Comparison of ENCODE assay signal across 40 cellular contexts in the genomic region with DNA sequence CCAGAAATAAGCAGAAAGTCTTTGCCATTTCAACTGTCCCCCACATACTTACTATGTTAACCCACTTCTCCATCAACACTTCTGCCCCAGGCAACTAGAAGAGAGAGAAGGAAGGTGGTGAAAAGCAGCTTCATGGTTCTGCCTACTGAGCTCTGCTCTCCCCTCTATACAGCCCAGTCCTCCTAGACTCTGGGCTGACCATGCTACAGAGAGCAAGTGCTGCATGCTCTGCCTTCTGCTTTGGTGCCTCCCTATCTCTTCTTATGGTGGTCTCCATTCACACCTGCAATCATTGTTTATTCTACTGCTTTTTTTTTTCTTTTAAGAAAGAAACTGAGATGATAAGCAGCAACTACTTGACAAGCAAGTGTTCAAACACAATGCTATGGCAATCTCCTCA. TPM values are rescaled to one million over a fixed set of nuclear protein-coding genes. Genes with fewer than 3 reads are reported as not detected.
"Had no signal": no experiment of that assay in that cellular context is flagged by ENCODE, and none has a peak within 500 bp of the region (broad histone marks: within the 10 kb centered on the region; RNA-seq: fewer than 3 reads in every experiment).

No MANE protein-coding gene starts in this region.

- H3K4me3 Mint-ChIP-seq: activated CD4-positive, alpha-beta memory T cell treated with anti-CD3 and anti-CD28 coated beads for 36 hours; activated CD4-positive, alpha-beta T cell treated with anti-CD3 and anti-CD28 coated beads, Interleukin-2, amount 10 ng/mL, durations not matched to agents 24 days and 14 days; activated CD8-positive, alpha-beta T cell treated with anti-CD3 and anti-CD28 coated beads for 36 hours; activated naive CD4-positive, alpha-beta T cell treated with anti-CD3 and anti-CD28 coated beads for 36 hours; activated naive CD8-positive, alpha-beta T cell treated with anti-CD3 and anti-CD28 coated beads for 36 hours; activated T-cell treated with anti-CD3 and anti-CD28 coated beads, Interleukin-2, amount 50 U/mL, for 4 hours; activated T-cell treated with anti-CD3 and anti-CD28 coated beads, Interleukin-2, amount 50 U/mL, for 72 hours; activated T-helper 1 cell treated with anti-CD3 and anti-CD28 coated beads, Interleukin-12 subunit alpha, Interleukin-12 subunit beta, Interleukin-2, Interleukin-4 antibody, amounts not matched to agents 30 ng/mL and 10 ng/mL and 1 ng/mL, durations not matched to agents 14 hours and 24 hours and 36 hours; activated T-helper 17 cell treated with anti-CD3 and anti-CD28 coated beads, Interleukin-2, amount 50 U/mL, for 72 hours; T-helper 1 cell treated with Interleukin-12 subunit alpha and Interleukin-12 subunit beta and Interleukin-4 antibody, amounts not matched to agents 30 μg/mL and 1 μg/mL, for 36 hours; T-helper 2 cell treated with Interferon-gamma antibody and Interleukin-4, amounts not matched to agents 5 μg/mL and 100 μg/mL, for 36 hours had no signal

- H3K4me1 ChIP-seq: adrenal gland, body of pancreas, breast epithelium had no signal

- ATAC-seq: activated CD4-positive, CD25-positive, alpha-beta regulatory T cell treated with anti-CD3 and anti-CD28 coated beads, Interleukin-2, amount 50 U/mL, for 24 hours; activated CD8-positive, alpha-beta T cell treated with anti-CD3 and anti-CD28 coated beads for 36 hours; activated naive CD4-positive, alpha-beta T cell treated with anti-CD3 and anti-CD28 coated beads, Interleukin-2, amount 50 U/mL, for 72 hours; activated T-cell treated with anti-CD3 and anti-CD28 coated beads, Interleukin-2, amount 50 U/mL, for 4 hours; activated T-cell treated with anti-CD3 and anti-CD28 coated beads, Interleukin-2, amount 50 U/mL, for 72 hours; activated T-helper 17 cell treated with anti-CD3 and anti-CD28 coated beads, Interleukin-2, amount 50 U/mL, for 72 hours; body of pancreas had no signal

- H3K9me3 ChIP-seq: adrenal gland, body of pancreas, breast epithelium had no signal

- H3K27ac ChIP-seq: adrenal gland, body of pancreas, brain microvascular endothelial cell, breast epithelium, VCaP had no signal

- H3K36me3 Mint-ChIP-seq: activated CD4-positive, alpha-beta memory T cell treated with anti-CD3 and anti-CD28 coated beads for 36 hours; activated naive CD4-positive, alpha-beta T cell treated with anti-CD3 and anti-CD28 coated beads, Interleukin-2, amount 50 U/mL, for 72 hours; activated naive CD8-positive, alpha-beta T cell treated with anti-CD3 and anti-CD28 coated beads for 36 hours had no signal

- H3K4me3 ChIP-seq: adrenal gland, body of pancreas, breast epithelium had no signal

- DNase-seq: activated CD4-positive, alpha-beta memory T cell treated with anti-CD3 and anti-CD28 coated beads for 36 hours; activated CD4-positive, alpha-beta T cell treated with anti-CD3 and anti-CD28 coated beads for 1 hour; activated CD4-positive, alpha-beta T cell treated with anti-CD3 and anti-CD28 coated beads for 4 hours; activated CD4-positive, alpha-beta T cell treated with anti-CD3 and anti-CD28 coated beads, Interleukin-2, amount 10 ng/mL, durations not matched to agents 24 days and 14 days; activated CD4-positive, alpha-beta T cell treated with anti-CD3 and anti-CD28 coated beads, Interleukin-2, amount 50 U/mL, for 1 hour; activated CD4-positive, alpha-beta T cell treated with anti-CD3 and anti-CD28 coated beads, Interleukin-2, amount 50 U/mL, for 4 hours; activated CD4-positive, CD25-positive, alpha-beta regulatory T cell; activated CD8-positive, alpha-beta memory T cell treated with anti-CD3 and anti-CD28 coated beads, Interleukin-2, amount 50 U/mL, for 4 hours; activated CD8-positive, alpha-beta T cell treated with anti-CD3 and anti-CD28 coated beads for 36 hours; activated effector memory CD4-positive, alpha-beta T cell treated with anti-CD3 and anti-CD28 coated beads, Interleukin-2, amount 50 U/mL, for 16 hours; activated gamma-delta T cell treated with Interleukin-2 at 50 U/mL for 16 hours; activated naive CD4-positive, alpha-beta T cell; activated naive CD4-positive, alpha-beta T cell treated with anti-CD3 and anti-CD28 coated beads for 36 hours; activated naive CD4-positive, alpha-beta T cell treated with anti-CD3 and anti-CD28 coated beads, Interleukin-2, amount 50 U/mL, for 16 hours; activated naive CD8-positive, alpha-beta T cell treated with anti-CD3 and anti-CD28 coated beads for 36 hours; activated T-cell treated with anti-CD3 and anti-CD28 coated beads for 4 hours; activated T-cell treated with anti-CD3 and anti-CD28 coated beads, Interleukin-2, amount 50 U/mL, for 1 hour; activated T-cell treated with anti-CD3 and anti-CD28 coated beads, Interleukin-2, amount 50 U/mL, for 4 hours; activated T-cell treated with anti-CD3 and anti-CD28 coated beads, Interleukin-2, amount 50 U/mL, for 72 hours; adrenal gland; amniotic stem cell; aorta; body of pancreas; brain microvascular endothelial cell; central memory CD4-positive, alpha-beta T cell; T-helper 1 cell; T-helper 2 cell; T-helper 9 cell had no signal

- H3K27ac Mint-ChIP-seq: activated CD4-positive, alpha-beta memory T cell treated with anti-CD3 and anti-CD28 coated beads for 36 hours; activated CD4-positive, alpha-beta T cell treated with anti-CD3 and anti-CD28 coated beads, Interleukin-2, amount 10 ng/mL, durations not matched to agents 24 days and 14 days; activated CD8-positive, alpha-beta T cell treated with anti-CD3 and anti-CD28 coated beads for 36 hours; activated naive CD4-positive, alpha-beta T cell treated with anti-CD3 and anti-CD28 coated beads for 36 hours; activated naive CD4-positive, alpha-beta T cell treated with anti-CD3 and anti-CD28 coated beads, Interleukin-2, amount 50 U/mL, for 72 hours; activated naive CD8-positive, alpha-beta T cell treated with anti-CD3 and anti-CD28 coated beads for 36 hours; activated T-cell treated with anti-CD3 and anti-CD28 coated beads, Interleukin-2, amount 50 U/mL, for 72 hours; activated T-helper 1 cell treated with anti-CD3 and anti-CD28 coated beads, Interleukin-12 subunit alpha, Interleukin-12 subunit beta, Interleukin-2, Interleukin-4 antibody, amounts not matched to agents 30 ng/mL and 10 ng/mL and 1 ng/mL, durations not matched to agents 14 hours and 24 hours and 36 hours; activated T-helper 17 cell treated with anti-CD3 and anti-CD28 coated beads, Interleukin-2, amount 50 U/mL, for 72 hours; T-helper 1 cell treated with Interleukin-12 subunit alpha and Interleukin-12 subunit beta and Interleukin-4 antibody, amounts not matched to agents 30 μg/mL and 1 μg/mL, for 36 hours; T-helper 2 cell treated with Interferon-gamma antibody and Interleukin-4, amounts not matched to agents 5 μg/mL and 100 μg/mL, for 36 hours had no signal

- H3K9me3 Mint-ChIP-seq: activated CD4-positive, alpha-beta memory T cell treated with anti-CD3 and anti-CD28 coated beads for 36 hours; activated CD4-positive, alpha-beta T cell treated with anti-CD3 and anti-CD28 coated beads, Interleukin-2, amount 10 ng/mL, durations not matched to agents 24 days and 14 days; activated CD8-positive, alpha-beta T cell treated with anti-CD3 and anti-CD28 coated beads for 36 hours; activated naive CD4-positive, alpha-beta T cell treated with anti-CD3 and anti-CD28 coated beads for 36 hours; activated naive CD4-positive, alpha-beta T cell treated with anti-CD3 and anti-CD28 coated beads, Interleukin-2, amount 50 U/mL, for 72 hours; activated naive CD8-positive, alpha-beta T cell treated with anti-CD3 and anti-CD28 coated beads for 36 hours; activated T-cell treated with anti-CD3 and anti-CD28 coated beads, Interleukin-2, amount 50 U/mL, for 4 hours; activated T-cell treated with anti-CD3 and anti-CD28 coated beads, Interleukin-2, amount 50 U/mL, for 72 hours; activated T-helper 1 cell treated with anti-CD3 and anti-CD28 coated beads, Interleukin-12 subunit alpha, Interleukin-12 subunit beta, Interleukin-2, Interleukin-4 antibody, amounts not matched to agents 30 ng/mL and 10 ng/mL and 1 ng/mL, durations not matched to agents 14 hours and 24 hours and 36 hours; activated T-helper 17 cell treated with anti-CD3 and anti-CD28 coated beads, Interleukin-2, amount 50 U/mL, for 72 hours; T-helper 1 cell treated with Interleukin-12 subunit alpha and Interleukin-12 subunit beta and Interleukin-4 antibody, amounts not matched to agents 30 μg/mL and 1 μg/mL, for 36 hours; T-helper 2 cell treated with Interferon-gamma antibody and Interleukin-4, amounts not matched to agents 5 μg/mL and 100 μg/mL, for 36 hours had no signal

- H3K36me3 ChIP-seq: adrenal gland, brain microvascular endothelial cell, breast epithelium had no signal

- H3K27me3 ChIP-seq: adrenal gland, body of pancreas, brain microvascular endothelial cell had no signal

RNA-seq across cellular contexts. Expression of a gene that starts 20.3 kb away (rescaled TPM):
- total RNA-seq: activated CD4-positive, alpha-beta memory T cell treated with anti-CD3 and anti-CD28 coated beads for 36 hours; activated CD4-positive, alpha-beta T cell treated with anti-CD3 and anti-CD28 coated beads, Interleukin-2, amount 10 ng/mL, durations not matched to agents 24 days and 14 days; activated CD8-positive, alpha-beta memory T cell treated with anti-CD3 and anti-CD28 coated beads for 36 hours; activated CD8-positive, alpha-beta T cell treated with anti-CD3 and anti-CD28 coated beads for 36 hours; activated naive CD4-positive, alpha-beta T cell treated with anti-CD3 and anti-CD28 coated beads for 36 hours; activated naive CD4-positive, alpha-beta T cell treated with anti-CD3 and anti-CD28 coated beads, Interleukin-2, amount 50 U/mL, for 72 hours; activated naive CD8-positive, alpha-beta T cell treated with anti-CD3 and anti-CD28 coated beads for 36 hours; activated T-cell treated with anti-CD3 and anti-CD28 coated beads, Interleukin-2, amount 50 U/mL, for 4 hours; activated T-cell treated with anti-CD3 and anti-CD28 coated beads, Interleukin-2, amount 50 U/mL, for 72 hours; activated T-helper 1 cell treated with anti-CD3 and anti-CD28 coated beads, Interleukin-12 subunit alpha, Interleukin-12 subunit beta, Interleukin-2, Interleukin-4 antibody, amounts not matched to agents 30 ng/mL and 10 ng/mL and 1 ng/mL, durations not matched to agents 14 hours and 24 hours and 36 hours; activated T-helper 17 cell treated with anti-CD3 and anti-CD28 coated beads, Interleukin-2, amount 50 U/mL, for 72 hours; astrocyte; body of pancreas; cerebellum had no signal

RNA-seq across cellular contexts. Expression of a gene that starts 51.7 kb away (rescaled TPM):
- total RNA-seq: activated CD4-positive, alpha-beta memory T cell treated with anti-CD3 and anti-CD28 coated beads for 36 hours; activated CD4-positive, alpha-beta T cell treated with anti-CD3 and anti-CD28 coated beads, Interleukin-2, amount 10 ng/mL, durations not matched to agents 24 days and 14 days; activated CD8-positive, alpha-beta memory T cell treated with anti-CD3 and anti-CD28 coated beads for 36 hours; activated CD8-positive, alpha-beta T cell treated with anti-CD3 and anti-CD28 coated beads for 36 hours; activated naive CD4-positive, alpha-beta T cell treated with anti-CD3 and anti-CD28 coated beads for 36 hours; activated naive CD4-positive, alpha-beta T cell treated with anti-CD3 and anti-CD28 coated beads, Interleukin-2, amount 50 U/mL, for 72 hours; activated naive CD8-positive, alpha-beta T cell treated with anti-CD3 and anti-CD28 coated beads for 36 hours; activated T-cell treated with anti-CD3 and anti-CD28 coated beads, Interleukin-2, amount 50 U/mL, for 4 hours; activated T-helper 1 cell treated with anti-CD3 and anti-CD28 coated beads, Interleukin-12 subunit alpha, Interleukin-12 subunit beta, Interleukin-2, Interleukin-4 antibody, amounts not matched to agents 30 ng/mL and 10 ng/mL and 1 ng/mL, durations not matched to agents 14 hours and 24 hours and 36 hours; activated T-helper 17 cell treated with anti-CD3 and anti-CD28 coated beads, Interleukin-2, amount 50 U/mL, for 72 hours; adrenal gland; aorta; astrocyte; body of pancreas; breast epithelium; cardiac septum; cerebellum had no signal
- polyA plus RNA-seq: adrenal gland had no signal
